ENCODE assay signal across 23 cellular contexts in the genomic region with DNA sequence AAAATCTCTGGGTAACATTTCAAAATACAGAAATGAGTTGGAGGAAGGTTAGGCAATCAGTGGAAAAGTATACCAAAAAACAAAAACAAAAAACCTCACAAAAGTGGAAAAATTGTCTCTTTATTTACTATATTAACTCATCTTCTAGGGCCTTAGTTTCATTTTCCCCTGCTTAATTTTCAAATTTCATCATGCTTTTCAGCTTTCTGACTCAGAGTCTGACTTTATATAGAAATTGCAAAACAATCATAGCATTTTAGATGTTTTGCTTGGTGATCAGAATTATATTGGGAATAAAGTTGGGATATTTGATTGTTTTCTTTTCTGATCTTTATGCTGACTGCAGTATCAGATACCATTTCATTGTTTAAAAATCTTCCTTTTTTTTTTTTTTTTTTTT.
DNase-seq lines count a peak whose midpoint lies in the region; ATAC-seq and TF ChIP-seq lines count a peak whose summit lies in the region.
"Had no signal": no experiment of that assay in that cellular context is flagged by ENCODE, and none has a peak within 500 bp of the region (broad histone marks: within the 10 kb centered on the region; RNA-seq: fewer than 3 reads in every experiment).

No MANE protein-coding gene starts in this region.

- peak overlapping the region; percentile 55 for H3K4me2 ChIP-seq in GM23248 (ENCODE audit: unreplicated experiment)

- H3K27me3 ChIP-seq in GM23248 (replicated peaks; ENCODE audit: insufficient read depth) = no peaks in the 10 kb centered on the region
- H3K27me3 ChIP-seq: body of pancreas, esophagus muscularis mucosa, heart right ventricle, Peyer's patch, SJSA1 had no signal

- H3F3A ChIP-seq in GM23248 (ENCODE audit: insufficient read depth) = no peaks in the 10 kb centered on the region

- peak; percentile 4 for DNase-seq in AG09309 (ENCODE audit: low read depth)
- DNase-seq in GM23248 = peak; percentile 70
- DNase-seq in astrocyte of the spinal cord (ENCODE audit: low read depth, low spot score) = peak; percentile 9
- DNase-seq in iris pigment epithelial cell (ENCODE audit: low read depth) = peak; percentile 39
- DNase-seq in NCI-H69 (lab: John Stamatoyannopoulos, UW) = no peak
- DNase-seq in KG1 (lab: John Stamatoyannopoulos, UW) = no peak
- DNase-seq: activated CD8-positive, alpha-beta memory T cell treated with anti-CD3 and anti-CD28 coated beads, Interleukin-2, amount 50 U/mL, for 4 hours; body of pancreas; CD4-positive, alpha-beta memory T cell; effector memory CD8-positive, alpha-beta T cell; GOT3; heart right ventricle; natural killer cell; NCI-H1417 treated with DMSO at 0.1 percent for 48 hours; NCI-H446 treated with DMSO at 0.1 percent for 48 hours; Peyer's patch; substantia nigra had no signal

- H3K4me3 ChIP-seq in AG09309 (ENCODE audit: control insufficient read depth, low read depth, low read length) (no peak overlapping the region), GM23248 (peak overlapping the region; percentile 24; the same call in 1 of the 2 replicates), astrocyte of the spinal cord (ENCODE audit: low read depth, low read length) (no peak overlapping the region)
- H3K4me3 ChIP-seq: body of pancreas, esophagus muscularis mucosa, heart right ventricle, Peyer's patch, SJSA1 had no signal

- TF ChIP-seq CTCF in AG09309 (IDR thresholded peaks at IDR 0.05; ENCODE audit: control insufficient read depth, insufficient read depth, low read depth, low read length, missing control alignments) (no peak), astrocyte of the spinal cord (IDR thresholded peaks at IDR 0.05; ENCODE audit: low read depth, low read length) (no peak)

- peak overlapping the region; percentile 34 for H3K27ac ChIP-seq in GM23248
- H3K27ac ChIP-seq: body of pancreas, esophagus muscularis mucosa, heart right ventricle, Peyer's patch, SJSA1 had no signal

- peak overlapping the region; percentile 43; the same call in 1 of the 2 replicates for H3K9ac ChIP-seq in GM23248

- H3K4me1 ChIP-seq in GM23248 (ENCODE audit: insufficient read depth) = 0 out of 2 replicates have a peak, but pooled peaks cover 7% of the 10 kb centered on the region
- H3K4me1 ChIP-seq: body of pancreas, esophagus muscularis mucosa, heart right ventricle, Peyer's patch, SJSA1 had no signal

- in situ Hi-C loops in GM23248 (cut with MboI) (no loop called here), astrocyte of the spinal cord (cut with HindIII; ENCODE audit: low sequenced_read_pairs) (no loop called here)

- ATAC-seq in HG02852 (IDR thresholded peaks at IDR 0.05; ENCODE audit: unreplicated experiment) (no peak), GM21367 (IDR thresholded peaks at IDR 0.05; ENCODE audit: unreplicated experiment) (no peak)
- ATAC-seq: body of pancreas; effector memory CD8-positive, alpha-beta T cell; heart right ventricle; left lobe of liver; natural killer cell; sciatic nerve had no signal

- peak overlapping the region; percentile 81 for H2AFZ ChIP-seq in GM23248

- H3K36me3 ChIP-seq in GM23248 (ENCODE audit: low read depth) = no peaks in the 10 kb centered on the region
- H3K36me3 ChIP-seq: esophagus muscularis mucosa, heart right ventricle, Peyer's patch, SJSA1 had no signal

- H3K9me3 ChIP-seq in GM23248 (ENCODE audit: low read depth) = peaks cover 3% of the 10 kb centered on the region
- H3K9me3 ChIP-seq: body of pancreas, esophagus muscularis mucosa, heart right ventricle, Peyer's patch, SJSA1 had no signal

- no peaks in the 10 kb centered on the region for H4K20me1 ChIP-seq in GM23248 (ENCODE audit: insufficient read depth)

- H3K79me2 ChIP-seq in GM23248 (ENCODE audit: insufficient read depth) = no peaks in the 10 kb centered on the region

- H3K9me2 ChIP-seq in GM23248 (ENCODE audit: insufficient read depth) = no peaks in the 10 kb centered on the region

Comparison
In these comparisons a context has a peak if more than half of its experiments do, and no peak if none do; other contexts are left out.
1. DNase-seq: peak in AG09309 (single experiment), GM23248 (single experiment), astrocyte of the spinal cord (single experiment) and iris pigment epithelial cell (single experiment); none in NCI-H69 (single experiment) and KG1 (single experiment).